In the genomic region with DNA sequence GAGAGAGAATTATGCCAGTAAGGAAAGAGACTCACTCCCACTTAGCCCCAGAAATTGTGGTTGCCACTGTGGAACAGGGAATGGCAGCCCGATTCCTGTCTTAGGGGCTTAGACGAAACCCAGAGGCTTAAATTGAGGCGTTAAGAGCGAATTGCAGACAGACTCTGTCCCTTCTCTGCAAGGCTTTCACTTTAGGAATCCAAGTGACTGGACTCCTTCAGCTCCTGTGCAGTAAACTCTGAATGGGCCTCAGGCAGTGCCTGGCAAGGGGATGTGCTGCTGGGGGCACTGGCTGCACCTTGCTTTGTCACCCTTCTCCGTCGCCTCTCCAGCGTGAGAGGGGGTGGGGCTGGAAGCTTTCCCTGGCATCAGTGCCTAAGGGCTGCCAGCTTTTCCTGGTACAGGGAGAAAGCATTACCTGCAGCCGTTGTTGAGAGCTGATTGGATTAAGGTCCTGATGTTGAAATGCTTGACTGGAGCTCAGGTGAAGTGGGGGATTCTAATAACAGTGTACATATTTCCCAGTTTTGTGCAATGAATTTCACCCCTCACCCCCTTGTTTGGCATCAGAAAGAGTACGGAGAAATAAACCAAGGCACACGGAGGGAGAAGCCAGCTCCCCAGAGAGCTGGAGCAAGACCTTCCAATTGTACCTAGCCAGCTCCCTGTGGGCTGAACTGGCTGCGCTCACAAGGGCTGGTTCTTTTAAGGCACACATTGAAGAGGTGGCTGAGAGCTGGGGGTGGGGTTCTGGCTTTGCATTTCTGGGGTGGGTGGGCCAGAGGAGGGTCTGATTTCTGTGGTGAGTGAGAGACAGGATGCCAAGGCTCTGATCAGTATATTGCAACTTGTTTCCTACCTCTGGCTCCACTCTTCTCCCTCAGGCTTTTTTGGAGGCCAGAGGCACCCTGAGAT, we compare ENCODE assay signal across 14 cellular contexts. TPM values are rescaled to one million over a fixed set of nuclear protein-coding genes. Genes with fewer than 3 reads are reported as not detected.
DNase-seq lines count a peak whose midpoint lies in the region; ATAC-seq, FAIRE-seq and TF ChIP-seq lines count a peak whose summit lies in the region.
"Had no signal": no experiment of that assay in that cellular context is flagged by ENCODE, and none has a peak within 500 bp of the region (broad histone marks: within the 10 kb centered on the region; RNA-seq: fewer than 3 reads in every experiment).

No MANE protein-coding gene starts in this region.

- peaks cover 3% of the 10 kb centered on the region for H3K27me3 ChIP-seq in astrocyte (ENCODE audit: insufficient read depth, low read length)
- H3K27me3 ChIP-seq: MG63 had no signal

- no peaks in the 10 kb centered on the region for H3K9me3 Mint-ChIP-seq in astrocyte (ENCODE audit: unreplicated experiment)
- H3K9me3 Mint-ChIP-seq: stimulated activated memory B cell treated with anti-CD40 and anti-IgM and Interleukin-4, amounts not matched to agents 10 μg/mL and 1 μg/mL and 100 μg/mL, for 72 hours; WTC11 had no signal

- H3K36me3 ChIP-seq in astrocyte (ENCODE audit: insufficient read depth, low read length), result no peaks in the 10 kb centered on the region
- H3K36me3 ChIP-seq: MG63 had no signal

- H3K4me1 Mint-ChIP-seq in astrocyte (ENCODE audit: low read depth, unreplicated experiment), result peaks cover 7% of the 10 kb centered on the region

- peaks cover 44% of the 10 kb centered on the region for H3K79me2 ChIP-seq in astrocyte (ENCODE audit: insufficient read depth, low read length)

- H4K20me1 ChIP-seq in astrocyte (ENCODE audit: insufficient read depth, low read length), result peaks cover 60% of the 10 kb centered on the region

- peak overlapping the region; percentile 4 for H2AFZ ChIP-seq in astrocyte (ENCODE audit: low read depth, low read length)

- H3K9ac ChIP-seq in astrocyte (ENCODE audit: low read length), result peak overlapping the region; percentile 58

- H3K27ac Mint-ChIP-seq in astrocyte (ENCODE audit: unreplicated experiment), result no peak overlapping the region
- H3K27ac Mint-ChIP-seq: stimulated activated memory B cell treated with anti-CD40 and anti-IgM and Interleukin-4, amounts not matched to agents 10 μg/mL and 1 μg/mL and 100 μg/mL, for 72 hours; WTC11 had no signal

- H3K27ac ChIP-seq in astrocyte (ENCODE audit: low read depth, low read length), result no peak overlapping the region

- peak; percentile 68 for DNase-seq in COLO668 (lab: John Stamatoyannopoulos, UW; ENCODE audit: unreplicated experiment)
- DNase-seq in NCI-H1105 treated with DMSO at 0.1 percent for 48 hours (lab: John Stamatoyannopoulos, UW), result peak; percentile 76
- no peak for DNase-seq in astrocyte (ENCODE audit: low read depth)
- DNase-seq in medulla oblongata (ENCODE audit: extremely low spot score), result peak; percentile 56
- no peak for DNase-seq in amniotic stem cell (lab: John Stamatoyannopoulos, UW)
- no peak for DNase-seq in NCI-H2227 (lab: John Stamatoyannopoulos, UW; ENCODE audit: unreplicated experiment)
- DNase-seq in NOMO-1 (lab: John Stamatoyannopoulos, UW; ENCODE audit: unreplicated experiment in 2 of 2), result no peak
- DNase-seq: activated gamma-delta T cell treated with Interleukin-2 at 50 U/mL for 16 hours, MG63, T-helper 1 cell had no signal

- peak overlapping the region; percentile 95 for H3K4me2 ChIP-seq in astrocyte (ENCODE audit: low read length)

- no peak for FAIRE-seq in astrocyte (lab: Jason Lieb, UNC)

- H3K27me3 Mint-ChIP-seq in astrocyte (ENCODE audit: low read depth, unreplicated experiment), result peaks cover 53% of the 10 kb centered on the region

- no peak overlapping the region for H3K4me3 Mint-ChIP-seq in astrocyte (ENCODE audit: unreplicated experiment)
- H3K4me3 Mint-ChIP-seq: stimulated activated memory B cell treated with anti-CD40 and anti-IgM and Interleukin-4, amounts not matched to agents 10 μg/mL and 1 μg/mL and 100 μg/mL, for 72 hours; WTC11 had no signal

- H3K9me3 ChIP-seq in astrocyte (ENCODE audit: insufficient read depth, low read depth, low read length), result no peaks in the 10 kb centered on the region
- H3K9me3 ChIP-seq: MG63 had no signal

- peaks cover 20% of the 10 kb centered on the region for H3K4me1 ChIP-seq in astrocyte (ENCODE audit: insufficient read depth, low read length)

- no peak overlapping the region for H3K4me3 ChIP-seq in astrocyte (ENCODE audit: insufficient read depth, low read depth, low read length)
- H3K4me3 ChIP-seq: lung had no signal

- no peak for TF ChIP-seq CTCF in astrocyte (IDR thresholded peaks at IDR 0.05; ENCODE audit: insufficient read depth, low read depth, low read length)

- ATAC-seq in HG02938 (IDR thresholded peaks at IDR 0.05; ENCODE audit: unreplicated experiment), result no peak
- ATAC-seq: stimulated activated memory B cell treated with anti-CD40 and anti-IgM and Interleukin-4, amounts not matched to agents 10 μg/mL and 1 μg/mL and 100 μg/mL, for 72 hours; WTC11 had no signal

- peaks cover 7% of the 10 kb centered on the region for H3K36me3 Mint-ChIP-seq in astrocyte (ENCODE audit: low read depth, unreplicated experiment)
- H3K36me3 Mint-ChIP-seq: stimulated activated memory B cell treated with anti-CD40 and anti-IgM and Interleukin-4, amounts not matched to agents 10 μg/mL and 1 μg/mL and 100 μg/mL, for 72 hours; WTC11 had no signal

RNA-seq across cellular contexts. Expression of a gene that starts 39.7 kb away (rescaled TPM):
- total RNA-seq in astrocyte, result 26.7 and 29.6 TPM in 2 replicates

Comparison
In these comparisons a context has a peak if more than half of its experiments do, and no peak if none do; other contexts are left out.
1. DNase-seq: peak in COLO668 (single experiment), NCI-H1105 treated with DMSO at 0.1 percent for 48 hours (single experiment) and medulla oblongata (single experiment); none in astrocyte (single experiment), amniotic stem cell (single experiment), NCI-H2227 (single experiment) and NOMO-1 (0 of 2).